ENCODE assay signal across 13 cellular contexts in genomic region chr4:137083571-137083970, GRCh38.
"Had no signal": no experiment of that assay in that cellular context is flagged by ENCODE, and none has a peak within 500 bp of the region (broad histone marks: within the 10 kb centered on the region; RNA-seq: fewer than 3 reads in every experiment).

No MANE protein-coding gene starts in this region.

- H3K9me3 ChIP-seq: left lung, sigmoid colon had no signal

- ATAC-seq: activated naive CD8-positive, alpha-beta T cell treated with anti-CD3 and anti-CD28 coated beads, Interleukin-2, amount 50 U/mL, for 24 hours; left lung; stimulated activated naive CD8-positive, alpha-beta T cell treated with anti-CD3 and anti-CD28 coated beads, Interleukin-15, amount 100 ng/mL, for 72 hours had no signal

- H3K4me1 ChIP-seq: left lung had no signal

- H3K27me3 ChIP-seq: left lung, sigmoid colon had no signal

- H3K36me3 ChIP-seq: left lung, sigmoid colon had no signal

- DNase-seq: activated naive CD4-positive, alpha-beta T cell treated with Interleukin-2 at 50 U/mL for 16 hours; activated naive CD8-positive, alpha-beta T cell treated with anti-CD3 and anti-CD28 coated beads, Interleukin-2, amount 50 U/mL, for 24 hours; caudate nucleus; cortex of kidney; effector CD8-positive, alpha-beta T cell; foreskin fibroblast; left lung; sigmoid colon; stimulated activated CD4-positive, alpha-beta T cell treated with anti-CD3 and anti-CD28 coated beads, Interleukin-15, amount 100 ng/mL, for 24 hours; stimulated activated CD4-positive, alpha-beta T cell treated with anti-CD3 and anti-CD28 coated beads, Interleukin-4, amount 100 ng/mL, for 24 hours; stimulated activated naive CD8-positive, alpha-beta T cell treated with anti-CD3 and anti-CD28 coated beads, Interleukin-15, amount 100 ng/mL, for 72 hours; T-helper 9 cell had no signal

- H3K4me3 ChIP-seq: left lung, sigmoid colon had no signal

- H3K27ac ChIP-seq: left lung, sigmoid colon, VCaP had no signal
